ENCODE assay signal across 1 cellular context in genomic region chr2:201118121-201118956, GRCh38.
A peak's percentile ranks its signal among the peaks of the same experiment; 100 is the strongest.
TF ChIP-seq lines count a peak whose summit lies in the region.

No MANE protein-coding gene starts in this region.

TF ChIP-seq in K562, 482 proteins besides CTCF, POLR2A, EP300 and RAD21 (continued from another document and continues in another):
- TF ChIP-seq JUND (IDR thresholded peaks at IDR 0.05; ENCODE audit: borderline replicate concordance, low read depth, low read length) = peak; percentile 39; the same call in 1 of the 2 replicates
- no peak for TF ChIP-seq JUND (tag; IDR thresholded peaks at IDR 0.05; ENCODE audit: borderline replicate concordance, low read depth, low read length)
- TF ChIP-seq KHSRP (IDR thresholded peaks at IDR 0.05) = no peak
- TF ChIP-seq ZNF77 (CRISPR knock-in tag; IDR thresholded peaks at IDR 0.05) = no peak
- TF ChIP-seq NR0B1 (IDR thresholded peaks at IDR 0.05; ENCODE audit: partially characterized antibody) = no peak
- no peak for TF ChIP-seq TARDBP (IDR thresholded peaks at IDR 0.05)
- no peak for TF ChIP-seq NFYB (IDR thresholded peaks at IDR 0.05; ENCODE audit: extremely low read depth, insufficient read length)
- TF ChIP-seq ZNF407 (IDR thresholded peaks at IDR 0.05; ENCODE audit: low read depth) = no peak
- TF ChIP-seq HNRNPLL (IDR thresholded peaks at IDR 0.05; ENCODE audit: low read depth, low read length, poor library complexity, severe bottlenecking) = peak; percentile 75
- TF ChIP-seq MAZ (CRISPR knock-in tag; conservative IDR thresholded peaks at IDR 0.05 in 1 of 2, IDR thresholded peaks at IDR 0.05 in 1 of 2) = peak in 1 of 2 experiments; percentile 53; a peak in 1 of 4 replicates
- no peak for TF ChIP-seq ZBTB49 (CRISPR knock-in tag; IDR thresholded peaks at IDR 0.05; ENCODE audit: borderline replicate concordance)
- TF ChIP-seq HMG20B (CRISPR knock-in tag; IDR thresholded peaks at IDR 0.05) = no peak
- no peak for TF ChIP-seq POU5F1 (IDR thresholded peaks at IDR 0.05; ENCODE audit: borderline replicate concordance, low read depth, low read length, partially characterized antibody)
- no peak for TF ChIP-seq NONO (IDR thresholded peaks at IDR 0.05; ENCODE audit: low read depth in 2 of 2, low read length in 1 of 2)
- TF ChIP-seq CBX2 (IDR thresholded peaks at IDR 0.05; ENCODE audit: insufficient read depth, low read length, poor library complexity, severe bottlenecking) = no peak
- peak; percentile 67 for TF ChIP-seq ADNP (tag; IDR thresholded peaks at IDR 0.05)
- no peak for TF ChIP-seq RFX5 (IDR thresholded peaks at IDR 0.05; ENCODE audit: low read depth, low read length)
- no peak for TF ChIP-seq ZSCAN29 (IDR thresholded peaks at IDR 0.05)
- 0 out of 2 replicates have a peak, but pooled peaks have one; percentile 35 for TF ChIP-seq SMARCA4 (IDR thresholded peaks at IDR 0.05)
- TF ChIP-seq KDM1A (IDR thresholded peaks at IDR 0.05) = no peak
- TF ChIP-seq MBD2 (IDR thresholded peaks at IDR 0.05; ENCODE audit: borderline replicate concordance, low read depth) = no peak
- TF ChIP-seq CREB5 (CRISPR knock-in tag; IDR thresholded peaks at IDR 0.05) = 0 out of 2 replicates have a peak, but pooled peaks have one; percentile 32
- no peak for TF ChIP-seq ZNF561 (CRISPR knock-in tag; conservative IDR thresholded peaks at IDR 0.05)
- no peak for TF ChIP-seq ARID3B (CRISPR knock-in tag; IDR thresholded peaks at IDR 0.05; ENCODE audit: borderline replicate concordance)
- TF ChIP-seq ZNF79 (CRISPR knock-in tag; IDR thresholded peaks at IDR 0.05; ENCODE audit: low read depth) = no peak
- no peak for TF ChIP-seq ATF3 (IDR thresholded peaks at IDR 0.05)
- TF ChIP-seq ATF3 (CRISPR knock-in tag; conservative IDR thresholded peaks at IDR 0.05) = 0 out of 2 replicates have a peak, but pooled peaks have one; percentile 54
- no peak for TF ChIP-seq ZNF212 (CRISPR knock-in tag; IDR thresholded peaks at IDR 0.05)
- TF ChIP-seq MNT (conservative IDR thresholded peaks at IDR 0.05) = peak; percentile 43 to 63; a peak in 3 of 4 replicates
- TF ChIP-seq ZNF583 (CRISPR knock-in tag; IDR thresholded peaks at IDR 0.05) = 0 out of 2 replicates have a peak, but pooled peaks have one; percentile 24
- 0 out of 2 replicates have a peak, but pooled peaks have one; percentile 25 for TF ChIP-seq CBX1 (IDR thresholded peaks at IDR 0.05; ENCODE audit: low read depth)
- no peak for TF ChIP-seq HMG20A (CRISPR knock-in tag; conservative IDR thresholded peaks at IDR 0.05)
- TF ChIP-seq HIVEP1 (CRISPR knock-in tag; IDR thresholded peaks at IDR 0.05) = no peak
- TF ChIP-seq TSHZ1 (CRISPR knock-in tag; IDR thresholded peaks at IDR 0.05) = no peak
- no peak for TF ChIP-seq IRF1 (CRISPR knock-in tag; IDR thresholded peaks at IDR 0.05; ENCODE audit: borderline replicate concordance)
- TF ChIP-seq RBM22 (IDR thresholded peaks at IDR 0.05; ENCODE audit: low read depth, low read length, poor library complexity, severe bottlenecking) = peak; percentile 20
